Comparison of ENCODE assay signal across 8 cellular contexts in the genomic region with DNA sequence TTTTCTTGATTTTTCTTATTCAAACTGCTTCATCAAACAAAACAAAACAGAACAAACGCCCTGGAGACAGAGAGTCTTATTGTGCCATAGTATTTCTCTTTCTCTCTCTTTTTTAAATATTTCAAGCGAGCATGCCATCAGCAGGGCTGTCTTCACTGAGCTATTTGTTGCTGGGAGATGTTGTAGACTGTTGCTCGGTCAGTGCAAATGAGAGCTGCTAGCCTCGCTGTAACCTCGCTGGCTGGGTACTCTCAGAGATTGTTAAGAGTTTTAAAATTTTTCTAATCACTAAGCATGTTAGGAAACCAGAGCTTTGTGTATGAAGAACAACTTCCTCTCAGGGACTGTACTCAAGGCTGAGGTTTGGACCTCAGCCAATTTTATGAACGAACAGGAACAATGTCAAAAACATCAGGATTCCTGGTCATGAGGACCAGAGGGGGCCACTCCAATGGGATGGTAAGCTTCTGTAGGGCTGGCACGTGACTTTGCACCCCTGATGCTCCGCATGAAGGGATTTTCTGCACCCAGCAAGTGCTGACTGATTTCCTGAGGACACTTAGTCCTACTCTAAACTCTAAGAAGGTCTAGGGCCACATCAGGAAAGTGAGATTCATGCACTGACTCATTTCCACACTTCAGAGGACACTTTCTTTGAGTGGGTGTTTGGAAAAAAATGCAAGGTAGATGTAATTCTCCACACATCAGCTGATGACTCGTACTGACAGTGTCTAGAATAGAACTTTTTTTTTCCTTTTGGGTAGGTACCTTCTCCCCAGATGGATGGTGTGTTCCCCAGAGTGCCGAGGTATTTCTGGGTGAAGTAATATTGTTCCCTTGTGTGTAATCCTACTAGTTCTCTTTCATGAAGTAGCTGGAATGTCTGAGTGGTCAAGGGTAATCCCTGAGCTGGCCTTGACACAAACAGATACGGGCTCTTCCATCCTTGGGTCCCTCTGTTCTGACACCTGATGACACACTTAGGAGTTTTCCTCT. TPM values are rescaled to one million over a fixed set of nuclear protein-coding genes. Genes with fewer than 3 reads are reported as not detected.
DNase-seq lines count a peak whose midpoint lies in the region; ATAC-seq and TF ChIP-seq lines count a peak whose summit lies in the region.

No MANE protein-coding gene starts in this region.

- no peaks in the 10 kb centered on the region for H3K36me3 ChIP-seq in left lung

- peaks cover 9 to 33% of the 10 kb centered on the region in 2 donors for H3K4me1 ChIP-seq in left lung

- H3K4me3 ChIP-seq in left lung (no peak overlapping the region), dorsolateral prefrontal cortex (no peak overlapping the region)

- intact Hi-C loops in left lung (cut with DNase I), result no loop called here
- intact Hi-C loops in dorsolateral prefrontal cortex (cut with DNase I), result no loop called here

- no peaks in the 10 kb centered on the region for H3K27me3 ChIP-seq in left lung
- no peaks in the 10 kb centered on the region for H3K27me3 ChIP-seq in dorsolateral prefrontal cortex

- peak; percentile 78 for ATAC-seq in HG02981 (IDR thresholded peaks at IDR 0.05; ENCODE audit: unreplicated experiment)
- peak; percentile 91 for ATAC-seq in left lung

- TF ChIP-seq CTCF in left lung (IDR thresholded peaks at IDR 0.05) (no peak), dorsolateral prefrontal cortex (IDR thresholded peaks at IDR 0.05 in 54 of 56, conservative IDR thresholded peaks at IDR 0.05 in 2 of 56; ENCODE audit: low read depth in 1 of 56, partially characterized antibody in 56 of 56) (no peak)

- H3K27ac ChIP-seq in left lung (peak overlapping the region; percentile 71 to 84), dorsolateral prefrontal cortex (peak overlapping the region in 5 of 59 donors; percentile 2 to 32 (median 26))

- peak; percentile 20 for DNase-seq in NCI-H510A treated with DMSO at 0.1 percent for 48 hours (lab: John Stamatoyannopoulos, UW)
- no peak for DNase-seq in NCI-H510A (lab: John Stamatoyannopoulos, UW)
- DNase-seq in RPMI8226, result peak; percentile 35
- peak; percentile 98 for DNase-seq in amniotic epithelial cell (ENCODE audit: low read depth)
- DNase-seq in left lung, result peak in 1 of 2 donors; percentile 78
- peak; percentile 57 for DNase-seq in stimulated activated naive CD4-positive, alpha-beta T cell treated with Interleukin-2 at 50 U/mL for 16 hours (lab: John Stamatoyannopoulos, UW)
- DNase-seq in dorsolateral prefrontal cortex, result no peak

- no peaks in the 10 kb centered on the region for H3K9me3 ChIP-seq in left lung

RNA-seq across cellular contexts. Expression of a gene that starts 59.7 kb away (rescaled TPM):
- total RNA-seq in left lung, result 100 to 1,000 TPM; 142 to 224 TPM
- total RNA-seq in dorsolateral prefrontal cortex, result 10 to 100 TPM in 29 of 120 experiments, 1 to 10 TPM in 91; 1.9 to 31.0 (median 6.1) TPM

Comparison
In these comparisons a context has a peak if more than half of its experiments do, and no peak if none do; other contexts are left out.
1. DNase-seq: peak in NCI-H510A treated with DMSO at 0.1 percent for 48 hours (single experiment), RPMI8226 (single experiment), amniotic epithelial cell (single experiment) and stimulated activated naive CD4-positive, alpha-beta T cell treated with Interleukin-2 at 50 U/mL for 16 hours (single experiment); none in NCI-H510A (single experiment) and dorsolateral prefrontal cortex (0 of 10).
2. RNA of a gene that starts 59.7 kb away (total RNA-seq): 142 to 224 TPM in left lung; 1.9 to 31.0 TPM in dorsolateral prefrontal cortex; every median in the first group is over 4 times any median in the second.